In the genomic region with DNA sequence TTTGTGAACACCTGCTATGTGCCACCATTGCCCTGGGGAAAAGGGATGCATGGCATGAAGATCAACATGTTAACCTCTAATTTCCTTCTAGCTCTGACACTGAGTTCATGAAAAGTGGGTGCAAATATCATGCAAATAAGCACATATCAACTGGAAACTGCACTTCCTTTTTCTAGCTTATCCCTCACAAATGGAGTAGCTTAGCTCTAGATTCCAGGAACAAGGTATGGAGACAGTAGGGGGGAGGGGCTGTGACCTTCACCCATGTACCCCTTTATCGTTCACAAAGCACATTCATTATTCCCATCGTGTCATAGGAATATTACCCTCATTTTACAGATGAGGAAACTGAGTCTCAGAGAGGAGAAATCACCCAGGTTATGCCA, we compare ENCODE assay signal across 9 cellular contexts.
"Had no signal": no experiment of that assay in that cellular context is flagged by ENCODE, and none has a peak within 500 bp of the region (broad histone marks: within the 10 kb centered on the region; RNA-seq: fewer than 3 reads in every experiment).

No MANE protein-coding gene starts in this region.

- ATAC-seq: activated CD4-positive, CD25-positive, alpha-beta regulatory T cell treated with anti-CD3 and anti-CD28 coated beads, Interleukin-2, amount 50 U/mL, for 24 hours had no signal

- H3K27ac ChIP-seq: ovary, thoracic aorta had no signal

- H3K27me3 ChIP-seq: ovary, uterus had no signal

- H3K4me1 ChIP-seq: breast epithelium, uterus had no signal

- H3K9me3 ChIP-seq: breast epithelium, ovary, thoracic aorta, uterus had no signal

- FAIRE-seq: keratinocyte had no signal

- DNase-seq: activated CD4-positive, alpha-beta T cell treated with anti-CD3 and anti-CD28 coated beads, Interleukin-2, amount 50 U/mL, for 4 hours; activated effector memory CD4-positive, alpha-beta T cell treated with anti-CD3 and anti-CD28 coated beads, Interleukin-2, amount 50 U/mL, for 16 hours; activated T-cell treated with anti-CD3 and anti-CD28 coated beads, Interleukin-2, amount 50 U/mL, for 24 hours had no signal

- H3K36me3 ChIP-seq: breast epithelium, ovary, thoracic aorta, uterus had no signal

- H3K4me3 ChIP-seq: breast epithelium, ovary, thoracic aorta, uterus had no signal
